ENCODE assay signal across 10 cellular contexts in genomic region chr17:32490101-32490482, GRCh38. TPM values are rescaled to one million over a fixed set of nuclear protein-coding genes. Genes with fewer than 3 reads are reported as not detected.
DNase-seq lines count a peak whose midpoint lies in the region; ATAC-seq and TF ChIP-seq lines count a peak whose summit lies in the region.
"Had no signal": no experiment of that assay in that cellular context is flagged by ENCODE, and none has a peak within 500 bp of the region (broad histone marks: within the 10 kb centered on the region; RNA-seq: fewer than 3 reads in every experiment).

No MANE protein-coding gene starts in this region.

- H3K27ac ChIP-seq in cingulate gyrus (ENCODE audit: low read depth, low read length): peak overlapping the region; percentile 54

- peaks cover 64% of the 10 kb centered on the region in 2 donors for H3K4me1 Mint-ChIP-seq in natural killer cell
- H3K4me1 Mint-ChIP-seq in natural killer cell treated with Interleukin-12 subunit alpha and Interleukin-12 subunit beta and Interleukin-15 and Interleukin-18, amount 100 ng/mL, for 72 hours (ENCODE audit: low read depth in 2 of 2): peaks cover 32 to 43% of the 10 kb centered on the region in 2 donors
- peaks cover 17% of the 10 kb centered on the region for H3K4me1 Mint-ChIP-seq in type B pancreatic cell (ENCODE audit: unreplicated experiment)

- no peak overlapping the region for H3K27ac Mint-ChIP-seq in natural killer cell
- no peak overlapping the region for H3K27ac Mint-ChIP-seq in natural killer cell treated with Interleukin-12 subunit alpha and Interleukin-12 subunit beta and Interleukin-15 and Interleukin-18, amount 100 ng/mL, for 72 hours
- H3K27ac Mint-ChIP-seq in type B pancreatic cell: no peak overlapping the region

- intact Hi-C loops in natural killer cell (cut with micrococcal nuclease): no loop called here

- H3K4me3 Mint-ChIP-seq in natural killer cell (peak overlapping the region; percentile 28), type B pancreatic cell (peak overlapping the region; percentile 73)
- no peak overlapping the region for H3K4me3 Mint-ChIP-seq in natural killer cell treated with Interleukin-12 subunit alpha and Interleukin-12 subunit beta and Interleukin-15 and Interleukin-18, amount 100 ng/mL, for 72 hours

- no peak for ATAC-seq in natural killer cell
- no peak for ATAC-seq in natural killer cell treated with Interleukin-12 subunit alpha and Interleukin-12 subunit beta and Interleukin-15 and Interleukin-18, amount 100 ng/mL, for 72 hours
- no peak for ATAC-seq in HG03521 (IDR thresholded peaks at IDR 0.05; ENCODE audit: unreplicated experiment)
- ATAC-seq: effector memory CD8-positive, alpha-beta T cell had no signal

- TF ChIP-seq CTCF in natural killer cell (IDR thresholded peaks at IDR 0.05) (no peak), type B pancreatic cell (conservative IDR thresholded peaks at IDR 0.05) (no peak)

- no peaks in the 10 kb centered on the region for H3K27me3 Mint-ChIP-seq in natural killer cell (ENCODE audit: low read depth in 2 of 2)
- no peaks in the 10 kb centered on the region for H3K27me3 Mint-ChIP-seq in natural killer cell treated with Interleukin-12 subunit alpha and Interleukin-12 subunit beta and Interleukin-15 and Interleukin-18, amount 100 ng/mL, for 72 hours
- peaks cover 3% of the 10 kb centered on the region for H3K27me3 Mint-ChIP-seq in type B pancreatic cell
- H3K27me3 Mint-ChIP-seq: effector memory CD8-positive, alpha-beta T cell had no signal

- H3K9me3 Mint-ChIP-seq in natural killer cell: no peaks in the 10 kb centered on the region
- no peaks in the 10 kb centered on the region for H3K9me3 Mint-ChIP-seq in natural killer cell treated with Interleukin-12 subunit alpha and Interleukin-12 subunit beta and Interleukin-15 and Interleukin-18, amount 100 ng/mL, for 72 hours
- H3K9me3 Mint-ChIP-seq in type B pancreatic cell: no peaks in the 10 kb centered on the region
- H3K9me3 Mint-ChIP-seq: effector memory CD8-positive, alpha-beta T cell had no signal

- H3K36me3 Mint-ChIP-seq in natural killer cell (no peaks in the 10 kb centered on the region), type B pancreatic cell (peaks cover 7% of the 10 kb centered on the region)
- no peaks in the 10 kb centered on the region for H3K36me3 Mint-ChIP-seq in natural killer cell treated with Interleukin-12 subunit alpha and Interleukin-12 subunit beta and Interleukin-15 and Interleukin-18, amount 100 ng/mL, for 72 hours

- DNase-seq in natural killer cell (no peak), NCI-H748 (lab: John Stamatoyannopoulos, UW; ENCODE audit: unreplicated experiment) (peak; percentile 60), type B pancreatic cell (ENCODE audit: extremely low spot score, unreplicated experiment) (no peak), hippocampal formation (lab: John Stamatoyannopoulos, UW) (no peak), NK-92 (lab: John Stamatoyannopoulos, UW; ENCODE audit: unreplicated experiment) (no peak)
- DNase-seq in natural killer cell treated with Interleukin-12 subunit alpha and Interleukin-12 subunit beta and Interleukin-15 and Interleukin-18, amount 100 ng/mL, for 72 hours (ENCODE audit: low spot score): no peak
- DNase-seq: effector memory CD8-positive, alpha-beta T cell; Right ventricle myocardium superior had no signal

RNA-seq across cellular contexts. Expression of gene CDK5R1, which starts 3.3 kb away (rescaled TPM):
- total RNA-seq in natural killer cell (10 to 100 TPM in 1 of 3 donors, 1 to 10 TPM in 2; 3.7 to 12.3 (median 7.4) TPM), type B pancreatic cell (ENCODE audit: low replicate concordance) (6.9 and 9.7 TPM in 2 replicates)
- 1 to 10 TPM; 3.7 to 5.9 TPM for total RNA-seq in natural killer cell treated with Interleukin-12 subunit alpha and Interleukin-12 subunit beta and Interleukin-15 and Interleukin-18, amount 100 ng/mL, for 72 hours

RNA-seq across cellular contexts. Expression of gene PSMD11, which starts 45.8 kb away (rescaled TPM):
- 100 to 1,000 TPM in 2 of 3 donors, 10 to 100 TPM in 1; 83.4 to 108 (median 105) TPM for total RNA-seq in natural killer cell
- 100 to 1,000 TPM; 179 to 203 TPM for total RNA-seq in natural killer cell treated with Interleukin-12 subunit alpha and Interleukin-12 subunit beta and Interleukin-15 and Interleukin-18, amount 100 ng/mL, for 72 hours
- total RNA-seq in type B pancreatic cell (ENCODE audit: low replicate concordance): 109 and 117 TPM in 2 replicates
